Comparison of ENCODE assay signal across 9 cellular contexts in genomic region chr4:140330311-140330900, GRCh38. TPM values are rescaled to one million over a fixed set of nuclear protein-coding genes. Genes with fewer than 3 reads are reported as not detected.
A peak's percentile ranks its signal among the peaks of the same experiment; 100 is the strongest.
DNase-seq lines count a peak whose midpoint lies in the region; ATAC-seq and TF ChIP-seq lines count a peak whose summit lies in the region.
"Had no signal": no experiment of that assay in that cellular context is flagged by ENCODE, and none has a peak within 500 bp of the region (broad histone marks: within the 10 kb centered on the region; RNA-seq: fewer than 3 reads in every experiment).

No MANE protein-coding gene starts in this region.

- CTCF ChIA-PET in Caco-2 (lab: Charles Lee) = interaction anchor here (0.5 to 1.6 kb wide), 13 partner anchors 11 to 554 kb away, joined by 3 to 20 read pairs (median 4); partner anchors contain the start of gene SCOC

- H3K9me3 ChIP-seq in Caco-2 (no peaks in the 10 kb centered on the region), breast epithelium (no peaks in the 10 kb centered on the region)

- no peak overlapping the region for H3K27ac ChIP-seq in breast epithelium

- H3K36me3 ChIP-seq in Caco-2 (ENCODE audit: control insufficient read depth, insufficient read depth, low read length) = no peaks in the 10 kb centered on the region
- H3K36me3 ChIP-seq in breast epithelium = no peaks in the 10 kb centered on the region
- no peaks in the 10 kb centered on the region for H3K36me3 ChIP-seq in H7 (replicated peaks; ENCODE audit: control insufficient read depth, insufficient read depth, low read length)

- H3K4me3 ChIP-seq in Caco-2 (ENCODE audit: low read depth, low read length) (no peak overlapping the region), breast epithelium (no peak overlapping the region), H7 (ENCODE audit: insufficient read depth, low read depth, low read length) (no peak overlapping the region)

- H3K36me3 Mint-ChIP-seq in Caco-2 (ENCODE audit: insufficient read depth, unreplicated experiment) = no peaks in the 10 kb centered on the region

- no peaks in the 10 kb centered on the region for H3K9me3 Mint-ChIP-seq in Caco-2 (ENCODE audit: unreplicated experiment)
- H3K9me3 Mint-ChIP-seq: central memory CD8-positive, alpha-beta T cell had no signal

- DNase-seq in Caco-2 = peak in 1 of 2 experiments; percentile 18
- DNase-seq in M059J (ENCODE audit: low read depth) = peak; percentile 37
- no peak for DNase-seq in breast epithelium (ENCODE audit: low spot score in 2 of 2)
- DNase-seq in lung microvascular endothelial cell (ENCODE audit: low read depth in 2 of 2) = peak; percentile 52 to 57
- DNase-seq in stimulated activated CD4-positive, alpha-beta T cell treated with anti-CD3 and anti-CD28 coated beads, Interleukin-4, amount 100 ng/mL, for 24 hours = no peak
- no peak for DNase-seq in islet precursor cell
- DNase-seq in H7 = no peak

- no peak for TF ChIP-seq POLR2A in breast epithelium (IDR thresholded peaks at IDR 0.05)

- no peaks in the 10 kb centered on the region for H3K27me3 ChIP-seq in Caco-2 (replicated peaks; ENCODE audit: control insufficient read depth, insufficient read depth, low read length)
- no peaks in the 10 kb centered on the region for H3K27me3 ChIP-seq in breast epithelium
- no peaks in the 10 kb centered on the region for H3K27me3 ChIP-seq in H7 (ENCODE audit: control insufficient read depth, insufficient read depth, low read length)

- POLR2A ChIA-PET in Caco-2 (lab: Charles Lee) = no interaction called here

- H3K4me1 ChIP-seq in Caco-2 (no peaks in the 10 kb centered on the region), breast epithelium (no peaks in the 10 kb centered on the region)

- TF ChIP-seq CTCF in Caco-2 (IDR thresholded peaks at IDR 0.05; ENCODE audit: insufficient read depth in 1 of 2, low read depth in 1 of 2, low read length in 1 of 2, severe bottlenecking in 1 of 2, unreplicated experiment in 1 of 2) (peak; percentile 36 to 46), breast epithelium (IDR thresholded peaks at IDR 0.05) (peak in 2 of 3 donors; percentile 13 to 15)

- no TSS peak for BruUV-seq in Caco-2 (replicated peaks; lab: Mats Ljungman, UMichigan)

- H3K27me3 Mint-ChIP-seq in Caco-2 (ENCODE audit: insufficient read depth, unreplicated experiment) = no peaks in the 10 kb centered on the region

- H3K27ac Mint-ChIP-seq in Caco-2 (ENCODE audit: unreplicated experiment) = no peak overlapping the region

- intact Hi-C loops in Caco-2 (cut with micrococcal nuclease; ENCODE audit: unreplicated experiment) = loop anchor here (1.0 kb wide), 3 partner anchors 30 to 521 kb away; no protein-coding TSS in a partner anchor
- intact Hi-C loops in breast epithelium (cut with DNase I; ENCODE audit: low total_unique reads) = loop anchor here (5.0 kb wide), 1 partner anchor 972 kb away; no protein-coding TSS in a partner anchor

- H3K4me3 Mint-ChIP-seq in Caco-2 (ENCODE audit: unreplicated experiment) = no peak overlapping the region
- H3K4me3 Mint-ChIP-seq: central memory CD8-positive, alpha-beta T cell had no signal

- ATAC-seq in HG03280 (IDR thresholded peaks at IDR 0.05; ENCODE audit: unreplicated experiment) = no peak

- H3K4me1 Mint-ChIP-seq in Caco-2 (ENCODE audit: low read depth, unreplicated experiment) = no peaks in the 10 kb centered on the region
- H3K4me1 Mint-ChIP-seq: central memory CD8-positive, alpha-beta T cell had no signal

RNA-seq across cellular contexts. Expression of gene SCOC, which starts 43.0 kb away (rescaled TPM):
- total RNA-seq in Caco-2 (2022) = 36.8 and 39.6 TPM in 2 replicates
- 47.5 and 83.0 TPM in 2 replicates for total RNA-seq in M059J (2014; rRNA removed; shearing (Covaris generic))
- total RNA-seq in breast epithelium = 10 to 100 TPM; 44.6 to 64.0 (median 47.5) TPM
- total RNA-seq in lung microvascular endothelial cell = 31.2 and 36.5 TPM in 2 replicates
- total RNA-seq in H7 (2014; rRNA removed; shearing (Covaris generic)) = 52.0 and 59.0 TPM in 2 replicates

Comparison
In these comparisons a context has a peak if more than half of its experiments do, and no peak if none do; other contexts are left out.
1. DNase-seq: peak in M059J (single experiment) and lung microvascular endothelial cell (2 of 2); none in breast epithelium (0 of 2), stimulated activated CD4-positive, alpha-beta T cell treated with anti-CD3 and anti-CD28 coated beads, Interleukin-4, amount 100 ng/mL, for 24 hours (single experiment), islet precursor cell (single experiment) and H7 (single experiment).